ENCODE assay signal across 1 cellular context in genomic region chr14:76812422-76813383, GRCh38.
TF ChIP-seq lines count a peak whose summit lies in the region.

Gene ANGEL1 (minus strand): TSS chr14:76812882. CDS start chr14:76812827, 55 bp downstream.

TF ChIP-seq in HepG2, 621 proteins besides CTCF, POLR2A, EP300 and RAD21 (continued from another document and continues in another):
- TF ChIP-seq ASH2L (IDR thresholded peaks at IDR 0.05; ENCODE audit: insufficient read length, low read depth, low read length) (peak; percentile 44), ZNF619 (CRISPR knock-in tag; IDR thresholded peaks at IDR 0.05) (no peak), PITX1 (CRISPR knock-in tag; IDR thresholded peaks at IDR 0.05) (0 out of 2 replicates have a peak, but pooled peaks have one; percentile 26), PBX3 (CRISPR knock-in tag; IDR thresholded peaks at IDR 0.05; ENCODE audit: borderline replicate concordance) (no peak), ADNP (CRISPR knock-in tag; IDR thresholded peaks at IDR 0.05) (no peak), FOXO1 (CRISPR knock-in tag; IDR thresholded peaks at IDR 0.05) (peak; percentile 2; the same call in 1 of the 2 replicates), MTA1 (CRISPR knock-in tag; IDR thresholded peaks at IDR 0.05; ENCODE audit: borderline replicate concordance) (peak; percentile 57; the same call in 1 of the 2 replicates), ZBTB21 (CRISPR knock-in tag; IDR thresholded peaks at IDR 0.05) (0 out of 2 replicates have a peak, but pooled peaks have one; percentile 24), ZNF589 (CRISPR knock-in tag; conservative IDR thresholded peaks at IDR 0.05) (0 out of 2 replicates have a peak, but pooled peaks have one; percentile 28), CSRNP1 (CRISPR knock-in tag; IDR thresholded peaks at IDR 0.05) (peak; percentile 29), ZNF569 (CRISPR knock-in tag; IDR thresholded peaks at IDR 0.05; ENCODE audit: borderline replicate concordance) (no peak), ZBTB33 (CRISPR knock-in tag; IDR thresholded peaks at IDR 0.05) (peak; percentile 62; the same call in 1 of the 2 replicates), ZNF543 (CRISPR knock-in tag; IDR thresholded peaks at IDR 0.05) (0 out of 2 replicates have a peak, but pooled peaks have one; percentile 36), ETV6 (CRISPR knock-in tag; conservative IDR thresholded peaks at IDR 0.05) (peak; percentile 86; the same call in 1 of the 2 replicates), GMEB1 (CRISPR knock-in tag; IDR thresholded peaks at IDR 0.05; ENCODE audit: borderline replicate concordance) (peak; percentile 91), PTBP1 (IDR thresholded peaks at IDR 0.05; ENCODE audit: low read depth, low read length, poor library complexity, severe bottlenecking) (no peak), PRMT3 (CRISPR knock-in tag; IDR thresholded peaks at IDR 0.05; ENCODE audit: borderline replicate concordance, low read depth) (0 out of 2 replicates have a peak, but pooled peaks have one; percentile 56), ARHGAP35 (CRISPR knock-in tag; IDR thresholded peaks at IDR 0.05; ENCODE audit: borderline replicate concordance) (no peak), ZNF235 (CRISPR knock-in tag; IDR thresholded peaks at IDR 0.05; ENCODE audit: borderline replicate concordance) (peak; percentile 41; the same call in 1 of the 2 replicates), POGZ (CRISPR knock-in tag; IDR thresholded peaks at IDR 0.05) (peak; percentile 81), PHF8 (CRISPR knock-in tag; IDR thresholded peaks at IDR 0.05) (peak; percentile 85), RFX3 (CRISPR knock-in tag; IDR thresholded peaks at IDR 0.05) (peak; percentile 96), TFE3 (CRISPR knock-in tag; IDR thresholded peaks at IDR 0.05) (peak; percentile 59; the same call in 1 of the 2 replicates), ZNF276 (CRISPR knock-in tag; IDR thresholded peaks at IDR 0.05; ENCODE audit: low read depth) (peak; percentile 88; the same call in 1 of the 2 replicates), AKNA (CRISPR knock-in tag; IDR thresholded peaks at IDR 0.05; ENCODE audit: borderline replicate concordance) (no peak), IRF2 (CRISPR knock-in tag; IDR thresholded peaks at IDR 0.05) (peak; percentile 77), ZNF615 (CRISPR knock-in tag; IDR thresholded peaks at IDR 0.05; ENCODE audit: borderline replicate concordance) (no peak), ZNF407 (CRISPR knock-in tag; IDR thresholded peaks at IDR 0.05; ENCODE audit: not compliant biosample characterization) (peak; percentile 55), ZNF790 (CRISPR knock-in tag; IDR thresholded peaks at IDR 0.05; ENCODE audit: borderline replicate concordance) (no peak), FOXA3 (CRISPR knock-in tag; IDR thresholded peaks at IDR 0.05) (peak; percentile 77)
